In genomic region chr17:39754958-39755549, GRCh38 we compare ENCODE assay signal across 1 cellular context.
TF ChIP-seq lines count a peak whose summit lies in the region.

No MANE protein-coding gene starts in this region.

TF ChIP-seq in HepG2, 621 proteins besides CTCF, POLR2A, EP300 and RAD21 (continues in another document):
- TF ChIP-seq NPAS2 (CRISPR knock-in tag; IDR thresholded peaks at IDR 0.05; ENCODE audit: borderline replicate concordance) (no peak), MTF2 (CRISPR knock-in tag; IDR thresholded peaks at IDR 0.05; ENCODE audit: borderline replicate concordance) (no peak), ZSCAN29 (CRISPR knock-in tag; conservative IDR thresholded peaks at IDR 0.05) (no peak), GMEB2 (CRISPR knock-in tag; IDR thresholded peaks at IDR 0.05; ENCODE audit: low read depth) (no peak), TBP (CRISPR knock-in tag; IDR thresholded peaks at IDR 0.05) (no peak), TAF1 (CRISPR knock-in tag; IDR thresholded peaks at IDR 0.05) (no peak), DMTF1 (CRISPR knock-in tag; IDR thresholded peaks at IDR 0.05) (no peak), ZNF788 (CRISPR knock-in tag; IDR thresholded peaks at IDR 0.05; ENCODE audit: borderline replicate concordance) (no peak), ZNF251 (CRISPR knock-in tag; IDR thresholded peaks at IDR 0.05) (no peak), AHDC1 (CRISPR knock-in tag; IDR thresholded peaks at IDR 0.05; ENCODE audit: borderline replicate concordance) (no peak), ZZZ3 (CRISPR knock-in tag; IDR thresholded peaks at IDR 0.05; ENCODE audit: borderline replicate concordance) (no peak), CEBPB (IDR thresholded peaks at IDR 0.05; ENCODE audit: borderline replicate concordance, low read depth, low read length) (no peak), HNRNPL (IDR thresholded peaks at IDR 0.05; ENCODE audit: low read depth, low read length) (no peak), ZNF720 (CRISPR knock-in tag; IDR thresholded peaks at IDR 0.05) (no peak), ZNF569 (CRISPR knock-in tag; IDR thresholded peaks at IDR 0.05; ENCODE audit: borderline replicate concordance) (no peak), KAT2B (IDR thresholded peaks at IDR 0.05; ENCODE audit: borderline replicate concordance, low read depth, low read length) (no peak), FOXP4 (CRISPR knock-in tag; IDR thresholded peaks at IDR 0.05) (no peak), ZNF512B (CRISPR knock-in tag; IDR thresholded peaks at IDR 0.05; ENCODE audit: borderline replicate concordance) (no peak), HIVEP1 (CRISPR knock-in tag; IDR thresholded peaks at IDR 0.05) (no peak), ZNF878 (CRISPR knock-in tag; IDR thresholded peaks at IDR 0.05) (peak; percentile 32; the same call in 1 of the 2 replicates), ZBTB14 (CRISPR knock-in tag; IDR thresholded peaks at IDR 0.05) (peak; percentile 50; the same call in 1 of the 2 replicates), TRIM24 (CRISPR knock-in tag; IDR thresholded peaks at IDR 0.05) (no peak), RNF2 (conservative IDR thresholded peaks at IDR 0.05; ENCODE audit: low read depth) (no peak), ZNF562 (CRISPR knock-in tag; IDR thresholded peaks at IDR 0.05; ENCODE audit: borderline replicate concordance) (no peak), SMC3 (IDR thresholded peaks at IDR 0.05; ENCODE audit: low read length) (no peak), POLR2G (IDR thresholded peaks at IDR 0.05; ENCODE audit: low read depth, low read length) (no peak), ZFP37 (CRISPR knock-in tag; IDR thresholded peaks at IDR 0.05; ENCODE audit: borderline replicate concordance) (no peak), SNAPC5 (CRISPR knock-in tag; IDR thresholded peaks at IDR 0.05; ENCODE audit: borderline replicate concordance) (no peak), ZNF484 (CRISPR knock-in tag; IDR thresholded peaks at IDR 0.05; ENCODE audit: borderline replicate concordance, low read depth) (0 out of 2 replicates have a peak, but pooled peaks have one; percentile 5), FOXA3 (CRISPR knock-in tag; IDR thresholded peaks at IDR 0.05) (no peak), ZBTB26 (CRISPR knock-in tag; IDR thresholded peaks at IDR 0.05; ENCODE audit: borderline replicate concordance) (0 out of 2 replicates have a peak, but pooled peaks have one; percentile 27), TBX2 (CRISPR knock-in tag; IDR thresholded peaks at IDR 0.05; ENCODE audit: borderline replicate concordance) (no peak), PTBP1 (IDR thresholded peaks at IDR 0.05; ENCODE audit: low read depth, low read length, poor library complexity, severe bottlenecking) (no peak), ZNF597 (CRISPR knock-in tag; IDR thresholded peaks at IDR 0.05) (0 out of 2 replicates have a peak, but pooled peaks have one; percentile 32), ZNF44 (CRISPR knock-in tag; IDR thresholded peaks at IDR 0.05) (no peak), REST (IDR thresholded peaks at IDR 0.05; ENCODE audit: borderline replicate concordance in 1 of 2, low read depth in 1 of 2, low read length in 2 of 2) (no peak)
